1 cellular context compared by ENCODE assay signal in the genomic region with DNA sequence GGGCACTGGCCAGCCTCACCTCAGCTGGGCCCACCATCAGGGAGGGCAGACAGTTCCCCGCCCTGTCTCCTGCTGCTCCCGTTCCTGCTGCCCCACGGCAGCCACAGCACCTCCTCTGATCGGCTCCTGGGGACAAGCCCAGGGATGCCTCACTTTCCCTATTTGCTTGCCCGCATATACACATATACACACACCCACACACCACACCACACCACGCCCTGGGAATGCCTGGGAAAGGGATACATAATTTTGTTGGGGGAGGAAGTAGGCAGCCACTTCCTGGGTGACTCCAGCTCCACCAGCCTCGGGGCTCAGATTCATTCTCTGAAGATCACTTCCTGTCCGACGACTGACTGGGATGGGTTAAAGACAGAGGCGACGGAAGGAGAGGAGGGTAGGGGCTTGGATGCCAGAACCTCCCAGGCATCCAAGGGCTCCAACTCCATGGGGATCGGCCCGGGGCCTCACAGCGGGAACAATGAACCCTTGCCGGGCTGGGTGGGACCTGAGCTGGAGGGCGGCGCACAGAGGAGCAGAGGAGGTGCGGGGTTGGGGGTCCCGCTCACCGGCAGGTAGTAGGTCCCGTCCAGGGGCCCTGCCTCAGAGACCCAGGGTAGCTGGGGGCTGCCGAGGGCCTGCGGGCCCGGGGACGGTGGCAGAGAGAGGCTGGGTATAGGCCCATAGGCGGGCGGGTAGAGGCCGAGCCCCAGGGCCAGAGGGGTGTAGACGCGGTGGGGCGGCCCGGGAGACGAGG.
TF ChIP-seq lines count a peak whose summit lies in the region.

No MANE protein-coding gene starts in this region.

TF ChIP-seq in GM12878, 131 proteins besides CTCF, POLR2A, EP300 and RAD21 (continued from another document):
- no peak for TF ChIP-seq PRDM15 (CRISPR knock-in tag; IDR thresholded peaks at IDR 0.05)
- no peak for TF ChIP-seq NR2F1 (conservative IDR thresholded peaks at IDR 0.05)
- TF ChIP-seq MYC (IDR thresholded peaks at IDR 0.05; ENCODE audit: insufficient read depth, insufficient read length, insufficient replicate concordance, low read length, severe bottlenecking): no peak
- TF ChIP-seq, protein P1, sequence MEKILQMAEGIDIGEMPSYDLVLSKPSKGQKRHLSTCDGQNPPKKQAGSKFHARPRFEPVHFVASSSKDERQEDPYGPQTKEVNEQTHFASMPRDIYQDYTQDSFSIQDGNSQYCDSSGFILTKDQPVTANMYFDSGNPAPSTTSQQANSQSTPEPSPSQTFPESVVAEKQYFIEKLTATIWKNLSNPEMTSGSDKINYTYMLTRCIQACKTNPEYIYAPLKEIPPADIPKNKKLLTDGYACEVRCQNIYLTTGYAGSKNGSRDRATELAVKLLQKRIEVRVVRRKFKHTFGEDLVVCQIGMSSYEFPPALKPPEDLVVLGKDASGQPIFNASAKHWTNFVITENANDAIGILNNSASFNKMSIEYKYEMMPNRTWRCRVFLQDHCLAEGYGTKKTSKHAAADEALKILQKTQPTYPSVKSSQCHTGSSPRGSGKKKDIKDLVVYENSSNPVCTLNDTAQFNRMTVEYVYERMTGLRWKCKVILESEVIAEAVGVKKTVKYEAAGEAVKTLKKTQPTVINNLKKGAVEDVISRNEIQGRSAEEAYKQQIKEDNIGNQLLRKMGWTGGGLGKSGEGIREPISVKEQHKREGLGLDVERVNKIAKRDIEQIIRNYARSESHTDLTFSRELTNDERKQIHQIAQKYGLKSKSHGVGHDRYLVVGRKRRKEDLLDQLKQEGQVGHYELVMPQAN (conservative IDR thresholded peaks at IDR 0.05): no peak
- no peak for TF ChIP-seq RCOR1 (conservative IDR thresholded peaks at IDR 0.05; ENCODE audit: low read depth, low read length)
- TF ChIP-seq SPI1 (IDR thresholded peaks at IDR 0.05; ENCODE audit: borderline replicate concordance, insufficient read depth, low read depth, low read length): peak; percentile 66; the same call in 1 of the 2 replicates
- no peak for TF ChIP-seq HSF1 (IDR thresholded peaks at IDR 0.05; ENCODE audit: low read depth, low read length)
- TF ChIP-seq SIX5 (IDR thresholded peaks at IDR 0.05; ENCODE audit: low read depth, low read length, severe bottlenecking): no peak
- TF ChIP-seq PAX8 (IDR thresholded peaks at IDR 0.05): no peak
- peak; percentile 56; the same call in 1 of the 2 replicates for TF ChIP-seq POLR2AphosphoS5 (IDR thresholded peaks at IDR 0.05; ENCODE audit: low read length)
- TF ChIP-seq ZSCAN29 (IDR thresholded peaks at IDR 0.05): no peak
- no peak; the same call in 1 of the 2 replicates for TF ChIP-seq SIN3A (IDR thresholded peaks at IDR 0.05; ENCODE audit: low read depth, low read length)
- 0 out of 2 replicates have a peak, but pooled peaks have one; percentile 12 for TF ChIP-seq MXI1 (IDR thresholded peaks at IDR 0.05; ENCODE audit: low read depth, low read length)
- TF ChIP-seq CREM (IDR thresholded peaks at IDR 0.05; ENCODE audit: low read depth): no peak
- TF ChIP-seq, protein P2, sequence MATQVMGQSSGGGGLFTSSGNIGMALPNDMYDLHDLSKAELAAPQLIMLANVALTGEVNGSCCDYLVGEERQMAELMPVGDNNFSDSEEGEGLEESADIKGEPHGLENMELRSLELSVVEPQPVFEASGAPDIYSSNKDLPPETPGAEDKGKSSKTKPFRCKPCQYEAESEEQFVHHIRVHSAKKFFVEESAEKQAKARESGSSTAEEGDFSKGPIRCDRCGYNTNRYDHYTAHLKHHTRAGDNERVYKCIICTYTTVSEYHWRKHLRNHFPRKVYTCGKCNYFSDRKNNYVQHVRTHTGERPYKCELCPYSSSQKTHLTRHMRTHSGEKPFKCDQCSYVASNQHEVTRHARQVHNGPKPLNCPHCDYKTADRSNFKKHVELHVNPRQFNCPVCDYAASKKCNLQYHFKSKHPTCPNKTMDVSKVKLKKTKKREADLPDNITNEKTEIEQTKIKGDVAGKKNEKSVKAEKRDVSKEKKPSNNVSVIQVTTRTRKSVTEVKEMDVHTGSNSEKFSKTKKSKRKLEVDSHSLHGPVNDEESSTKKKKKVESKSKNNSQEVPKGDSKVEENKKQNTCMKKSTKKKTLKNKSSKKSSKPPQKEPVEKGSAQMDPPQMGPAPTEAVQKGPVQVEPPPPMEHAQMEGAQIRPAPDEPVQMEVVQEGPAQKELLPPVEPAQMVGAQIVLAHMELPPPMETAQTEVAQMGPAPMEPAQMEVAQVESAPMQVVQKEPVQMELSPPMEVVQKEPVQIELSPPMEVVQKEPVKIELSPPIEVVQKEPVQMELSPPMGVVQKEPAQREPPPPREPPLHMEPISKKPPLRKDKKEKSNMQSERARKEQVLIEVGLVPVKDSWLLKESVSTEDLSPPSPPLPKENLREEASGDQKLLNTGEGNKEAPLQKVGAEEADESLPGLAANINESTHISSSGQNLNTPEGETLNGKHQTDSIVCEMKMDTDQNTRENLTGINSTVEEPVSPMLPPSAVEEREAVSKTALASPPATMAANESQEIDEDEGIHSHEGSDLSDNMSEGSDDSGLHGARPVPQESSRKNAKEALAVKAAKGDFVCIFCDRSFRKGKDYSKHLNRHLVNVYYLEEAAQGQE (IDR thresholded peaks at IDR 0.05; ENCODE audit: low read depth, low read length): no peak
- no peak for TF ChIP-seq IRF4 (IDR thresholded peaks at IDR 0.05; ENCODE audit: low read depth, low read length)
- no peak for TF ChIP-seq E2F8 (IDR thresholded peaks at IDR 0.05; ENCODE audit: low read depth, partially characterized antibody)
- TF ChIP-seq, protein P3, sequence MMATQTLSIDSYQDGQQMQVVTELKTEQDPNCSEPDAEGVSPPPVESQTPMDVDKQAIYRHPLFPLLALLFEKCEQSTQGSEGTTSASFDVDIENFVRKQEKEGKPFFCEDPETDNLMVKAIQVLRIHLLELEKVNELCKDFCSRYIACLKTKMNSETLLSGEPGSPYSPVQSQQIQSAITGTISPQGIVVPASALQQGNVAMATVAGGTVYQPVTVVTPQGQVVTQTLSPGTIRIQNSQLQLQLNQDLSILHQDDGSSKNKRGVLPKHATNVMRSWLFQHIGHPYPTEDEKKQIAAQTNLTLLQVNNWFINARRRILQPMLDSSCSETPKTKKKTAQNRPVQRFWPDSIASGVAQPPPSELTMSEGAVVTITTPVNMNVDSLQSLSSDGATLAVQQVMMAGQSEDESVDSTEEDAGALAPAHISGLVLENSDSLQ (IDR thresholded peaks at IDR 0.05): no peak
- TF ChIP-seq NBN (IDR thresholded peaks at IDR 0.05): 0 out of 2 replicates have a peak, but pooled peaks have one; percentile 26
- TF ChIP-seq, protein P4, sequence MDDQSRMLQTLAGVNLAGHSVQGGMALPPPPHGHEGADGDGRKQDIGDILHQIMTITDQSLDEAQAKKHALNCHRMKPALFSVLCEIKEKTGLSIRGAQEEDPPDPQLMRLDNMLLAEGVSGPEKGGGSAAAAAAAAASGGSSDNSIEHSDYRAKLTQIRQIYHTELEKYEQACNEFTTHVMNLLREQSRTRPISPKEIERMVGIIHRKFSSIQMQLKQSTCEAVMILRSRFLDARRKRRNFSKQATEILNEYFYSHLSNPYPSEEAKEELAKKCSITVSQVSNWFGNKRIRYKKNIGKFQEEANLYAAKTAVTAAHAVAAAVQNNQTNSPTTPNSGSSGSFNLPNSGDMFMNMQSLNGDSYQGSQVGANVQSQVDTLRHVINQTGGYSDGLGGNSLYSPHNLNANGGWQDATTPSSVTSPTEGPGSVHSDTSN (IDR thresholded peaks at IDR 0.05; ENCODE audit: insufficient replicate concordance, low read depth, low read length): no peak
- TF ChIP-seq ELK1 (IDR thresholded peaks at IDR 0.05; ENCODE audit: low read depth, low read length): no peak
